In the genomic region with DNA sequence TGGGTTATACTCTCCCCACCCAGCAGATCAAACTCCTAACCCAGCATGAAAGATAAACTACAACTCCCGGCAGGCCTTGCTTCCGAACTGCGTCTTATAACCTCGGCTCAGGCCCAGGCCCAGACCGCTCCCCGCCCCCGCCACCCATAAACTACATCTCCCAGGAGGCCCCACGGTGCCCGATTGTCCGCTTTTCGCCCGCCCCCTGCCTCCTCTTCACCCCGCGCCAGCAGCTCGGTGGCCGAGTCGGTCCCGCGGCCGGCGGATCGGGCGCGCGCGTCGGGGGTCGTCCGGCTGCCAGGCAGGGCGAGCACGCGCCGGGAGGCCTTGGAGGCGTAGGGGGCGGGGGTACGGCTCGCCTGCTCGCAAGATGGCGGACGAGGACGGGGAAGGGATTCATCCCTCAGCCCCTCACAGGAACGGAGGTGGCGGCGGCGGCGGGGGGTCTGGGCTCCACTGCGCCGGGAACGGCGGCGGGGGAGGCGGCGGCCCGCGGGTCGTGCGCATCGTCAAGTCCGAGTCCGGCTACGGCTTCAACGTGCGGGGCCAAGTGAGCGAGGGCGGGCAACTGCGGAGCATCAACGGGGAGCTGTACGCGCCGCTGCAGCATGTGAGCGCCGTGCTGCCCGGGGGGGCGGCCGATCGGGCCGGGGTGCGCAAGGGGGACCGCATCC, we compare ENCODE assay signal across 1 cellular context.
TF ChIP-seq lines count a peak whose summit lies in the region.

A gene (plus strand): TSS at position 219 of the 674 bp plus-strand sequence. CDS start 152 bp downstream, at position 371.

TF ChIP-seq in GM12878, 131 proteins besides CTCF, POLR2A, EP300 and RAD21 (continued from another document and continues in another):
- TF ChIP-seq, protein P1, sequence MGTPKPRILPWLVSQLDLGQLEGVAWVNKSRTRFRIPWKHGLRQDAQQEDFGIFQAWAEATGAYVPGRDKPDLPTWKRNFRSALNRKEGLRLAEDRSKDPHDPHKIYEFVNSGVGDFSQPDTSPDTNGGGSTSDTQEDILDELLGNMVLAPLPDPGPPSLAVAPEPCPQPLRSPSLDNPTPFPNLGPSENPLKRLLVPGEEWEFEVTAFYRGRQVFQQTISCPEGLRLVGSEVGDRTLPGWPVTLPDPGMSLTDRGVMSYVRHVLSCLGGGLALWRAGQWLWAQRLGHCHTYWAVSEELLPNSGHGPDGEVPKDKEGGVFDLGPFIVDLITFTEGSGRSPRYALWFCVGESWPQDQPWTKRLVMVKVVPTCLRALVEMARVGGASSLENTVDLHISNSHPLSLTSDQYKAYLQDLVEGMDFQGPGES (IDR thresholded peaks at IDR 0.05): peak; percentile 36; the same call in 1 of the 2 replicates
- TF ChIP-seq HDGF (IDR thresholded peaks at IDR 0.05) (no peak), TAF1 (IDR thresholded peaks at IDR 0.05; ENCODE audit: borderline replicate concordance, low read depth, low read length) (peak; percentile 48; the same call in 1 of the 2 replicates), JUND (IDR thresholded peaks at IDR 0.05; ENCODE audit: low read depth, low read length) (no peak), SMAD1 (IDR thresholded peaks at IDR 0.05; ENCODE audit: low read depth, partially characterized antibody) (no peak), RUNX3 (IDR thresholded peaks at IDR 0.05; ENCODE audit: low read length) (peak; percentile 59), IKZF2 (IDR thresholded peaks at IDR 0.05) (no peak), WRNIP1 (IDR thresholded peaks at IDR 0.05; ENCODE audit: borderline replicate concordance, low read depth, low read length) (no peak), BACH1 (IDR thresholded peaks at IDR 0.05; ENCODE audit: borderline replicate concordance) (peak; percentile 59; the same call in 1 of the 2 replicates), SUPT20H (IDR thresholded peaks at IDR 0.05; ENCODE audit: borderline replicate concordance, control insufficient read depth, low read depth, low read length) (no peak), CREB1 (IDR thresholded peaks at IDR 0.05; ENCODE audit: low read depth) (peak; percentile 92), PAX5 (IDR thresholded peaks at IDR 0.05; ENCODE audit: borderline replicate concordance, low read depth, low read length) (0 out of 2 replicates have a peak, but pooled peaks have one; percentile 6), NR2F1 (conservative IDR thresholded peaks at IDR 0.05) (peak; percentile 56), FOS (IDR thresholded peaks at IDR 0.05; ENCODE audit: borderline replicate concordance, extremely low read depth, insufficient read length) (no peak), MXI1 (IDR thresholded peaks at IDR 0.05; ENCODE audit: low read depth, low read length) (no peak), TARDBP (IDR thresholded peaks at IDR 0.05; ENCODE audit: borderline replicate concordance) (peak; percentile 94), KDM1A (IDR thresholded peaks at IDR 0.05; ENCODE audit: borderline replicate concordance) (no peak), FOXM1 (IDR thresholded peaks at IDR 0.05; ENCODE audit: low read depth, low read length) (no peak), MTA2 (IDR thresholded peaks at IDR 0.05; ENCODE audit: low read depth) (no peak), BMI1 (IDR thresholded peaks at IDR 0.05; ENCODE audit: borderline replicate concordance) (no peak), ETV6 (conservative IDR thresholded peaks at IDR 0.05 in 1 of 2, IDR thresholded peaks at IDR 0.05 in 1 of 2; ENCODE audit: borderline replicate concordance in 1 of 2, low read depth in 1 of 2) (no peak), TCF12 (IDR thresholded peaks at IDR 0.05; ENCODE audit: low read depth, low read length) (peak; percentile 51; the same call in 1 of the 2 replicates), RCOR1 (conservative IDR thresholded peaks at IDR 0.05; ENCODE audit: low read depth, low read length) (no peak), RBBP5 (conservative IDR thresholded peaks at IDR 0.05) (no peak), YY1 (IDR thresholded peaks at IDR 0.05; ENCODE audit: low read depth, low read length) (peak; percentile 93), PML (IDR thresholded peaks at IDR 0.05; ENCODE audit: low read length) (no peak), SIX5 (IDR thresholded peaks at IDR 0.05; ENCODE audit: low read depth, low read length, severe bottlenecking) (peak; percentile 97), SP1 (IDR thresholded peaks at IDR 0.05; ENCODE audit: low read depth, low read length) (peak; percentile 25), SREBF1 (IDR thresholded peaks at IDR 0.05; ENCODE audit: low read length) (peak; percentile 83), SUZ12 (IDR thresholded peaks at IDR 0.05; ENCODE audit: unreplicated experiment) (no peak), BCL11A (IDR thresholded peaks at IDR 0.05; ENCODE audit: low read depth, low read length) (no peak), MTA3 (IDR thresholded peaks at IDR 0.05; ENCODE audit: borderline replicate concordance, low read length) (no peak), TCF3 (IDR thresholded peaks at IDR 0.05; ENCODE audit: borderline replicate concordance, insufficient read depth, low read depth, low read length) (no peak)
- TF ChIP-seq, protein P2, sequence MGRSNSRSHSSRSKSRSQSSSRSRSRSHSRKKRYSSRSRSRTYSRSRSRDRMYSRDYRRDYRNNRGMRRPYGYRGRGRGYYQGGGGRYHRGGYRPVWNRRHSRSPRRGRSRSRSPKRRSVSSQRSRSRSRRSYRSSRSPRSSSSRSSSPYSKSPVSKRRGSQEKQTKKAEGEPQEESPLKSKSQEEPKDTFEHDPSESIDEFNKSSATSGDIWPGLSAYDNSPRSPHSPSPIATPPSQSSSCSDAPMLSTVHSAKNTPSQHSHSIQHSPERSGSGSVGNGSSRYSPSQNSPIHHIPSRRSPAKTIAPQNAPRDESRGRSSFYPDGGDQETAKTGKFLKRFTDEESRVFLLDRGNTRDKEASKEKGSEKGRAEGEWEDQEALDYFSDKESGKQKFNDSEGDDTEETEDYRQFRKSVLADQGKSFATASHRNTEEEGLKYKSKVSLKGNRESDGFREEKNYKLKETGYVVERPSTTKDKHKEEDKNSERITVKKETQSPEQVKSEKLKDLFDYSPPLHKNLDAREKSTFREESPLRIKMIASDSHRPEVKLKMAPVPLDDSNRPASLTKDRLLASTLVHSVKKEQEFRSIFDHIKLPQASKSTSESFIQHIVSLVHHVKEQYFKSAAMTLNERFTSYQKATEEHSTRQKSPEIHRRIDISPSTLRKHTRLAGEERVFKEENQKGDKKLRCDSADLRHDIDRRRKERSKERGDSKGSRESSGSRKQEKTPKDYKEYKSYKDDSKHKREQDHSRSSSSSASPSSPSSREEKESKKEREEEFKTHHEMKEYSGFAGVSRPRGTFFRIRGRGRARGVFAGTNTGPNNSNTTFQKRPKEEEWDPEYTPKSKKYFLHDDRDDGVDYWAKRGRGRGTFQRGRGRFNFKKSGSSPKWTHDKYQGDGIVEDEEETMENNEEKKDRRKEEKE (IDR thresholded peaks at IDR 0.05): no peak
- TF ChIP-seq, protein P3, sequence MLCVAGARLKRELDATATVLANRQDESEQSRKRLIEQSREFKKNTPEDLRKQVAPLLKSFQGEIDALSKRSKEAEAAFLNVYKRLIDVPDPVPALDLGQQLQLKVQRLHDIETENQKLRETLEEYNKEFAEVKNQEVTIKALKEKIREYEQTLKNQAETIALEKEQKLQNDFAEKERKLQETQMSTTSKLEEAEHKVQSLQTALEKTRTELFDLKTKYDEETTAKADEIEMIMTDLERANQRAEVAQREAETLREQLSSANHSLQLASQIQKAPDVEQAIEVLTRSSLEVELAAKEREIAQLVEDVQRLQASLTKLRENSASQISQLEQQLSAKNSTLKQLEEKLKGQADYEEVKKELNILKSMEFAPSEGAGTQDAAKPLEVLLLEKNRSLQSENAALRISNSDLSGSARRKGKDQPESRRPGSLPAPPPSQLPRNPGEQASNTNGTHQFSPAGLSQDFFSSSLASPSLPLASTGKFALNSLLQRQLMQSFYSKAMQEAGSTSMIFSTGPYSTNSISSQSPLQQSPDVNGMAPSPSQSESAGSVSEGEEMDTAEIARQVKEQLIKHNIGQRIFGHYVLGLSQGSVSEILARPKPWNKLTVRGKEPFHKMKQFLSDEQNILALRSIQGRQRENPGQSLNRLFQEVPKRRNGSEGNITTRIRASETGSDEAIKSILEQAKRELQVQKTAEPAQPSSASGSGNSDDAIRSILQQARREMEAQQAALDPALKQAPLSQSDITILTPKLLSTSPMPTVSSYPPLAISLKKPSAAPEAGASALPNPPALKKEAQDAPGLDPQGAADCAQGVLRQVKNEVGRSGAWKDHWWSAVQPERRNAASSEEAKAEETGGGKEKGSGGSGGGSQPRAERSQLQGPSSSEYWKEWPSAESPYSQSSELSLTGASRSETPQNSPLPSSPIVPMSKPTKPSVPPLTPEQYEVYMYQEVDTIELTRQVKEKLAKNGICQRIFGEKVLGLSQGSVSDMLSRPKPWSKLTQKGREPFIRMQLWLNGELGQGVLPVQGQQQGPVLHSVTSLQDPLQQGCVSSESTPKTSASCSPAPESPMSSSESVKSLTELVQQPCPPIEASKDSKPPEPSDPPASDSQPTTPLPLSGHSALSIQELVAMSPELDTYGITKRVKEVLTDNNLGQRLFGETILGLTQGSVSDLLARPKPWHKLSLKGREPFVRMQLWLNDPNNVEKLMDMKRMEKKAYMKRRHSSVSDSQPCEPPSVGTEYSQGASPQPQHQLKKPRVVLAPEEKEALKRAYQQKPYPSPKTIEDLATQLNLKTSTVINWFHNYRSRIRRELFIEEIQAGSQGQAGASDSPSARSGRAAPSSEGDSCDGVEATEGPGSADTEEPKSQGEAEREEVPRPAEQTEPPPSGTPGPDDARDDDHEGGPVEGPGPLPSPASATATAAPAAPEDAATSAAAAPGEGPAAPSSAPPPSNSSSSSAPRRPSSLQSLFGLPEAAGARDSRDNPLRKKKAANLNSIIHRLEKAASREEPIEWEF (IDR thresholded peaks at IDR 0.05; ENCODE audit: insufficient replicate concordance, low read depth, low read length): no peak
- TF ChIP-seq, protein P4, sequence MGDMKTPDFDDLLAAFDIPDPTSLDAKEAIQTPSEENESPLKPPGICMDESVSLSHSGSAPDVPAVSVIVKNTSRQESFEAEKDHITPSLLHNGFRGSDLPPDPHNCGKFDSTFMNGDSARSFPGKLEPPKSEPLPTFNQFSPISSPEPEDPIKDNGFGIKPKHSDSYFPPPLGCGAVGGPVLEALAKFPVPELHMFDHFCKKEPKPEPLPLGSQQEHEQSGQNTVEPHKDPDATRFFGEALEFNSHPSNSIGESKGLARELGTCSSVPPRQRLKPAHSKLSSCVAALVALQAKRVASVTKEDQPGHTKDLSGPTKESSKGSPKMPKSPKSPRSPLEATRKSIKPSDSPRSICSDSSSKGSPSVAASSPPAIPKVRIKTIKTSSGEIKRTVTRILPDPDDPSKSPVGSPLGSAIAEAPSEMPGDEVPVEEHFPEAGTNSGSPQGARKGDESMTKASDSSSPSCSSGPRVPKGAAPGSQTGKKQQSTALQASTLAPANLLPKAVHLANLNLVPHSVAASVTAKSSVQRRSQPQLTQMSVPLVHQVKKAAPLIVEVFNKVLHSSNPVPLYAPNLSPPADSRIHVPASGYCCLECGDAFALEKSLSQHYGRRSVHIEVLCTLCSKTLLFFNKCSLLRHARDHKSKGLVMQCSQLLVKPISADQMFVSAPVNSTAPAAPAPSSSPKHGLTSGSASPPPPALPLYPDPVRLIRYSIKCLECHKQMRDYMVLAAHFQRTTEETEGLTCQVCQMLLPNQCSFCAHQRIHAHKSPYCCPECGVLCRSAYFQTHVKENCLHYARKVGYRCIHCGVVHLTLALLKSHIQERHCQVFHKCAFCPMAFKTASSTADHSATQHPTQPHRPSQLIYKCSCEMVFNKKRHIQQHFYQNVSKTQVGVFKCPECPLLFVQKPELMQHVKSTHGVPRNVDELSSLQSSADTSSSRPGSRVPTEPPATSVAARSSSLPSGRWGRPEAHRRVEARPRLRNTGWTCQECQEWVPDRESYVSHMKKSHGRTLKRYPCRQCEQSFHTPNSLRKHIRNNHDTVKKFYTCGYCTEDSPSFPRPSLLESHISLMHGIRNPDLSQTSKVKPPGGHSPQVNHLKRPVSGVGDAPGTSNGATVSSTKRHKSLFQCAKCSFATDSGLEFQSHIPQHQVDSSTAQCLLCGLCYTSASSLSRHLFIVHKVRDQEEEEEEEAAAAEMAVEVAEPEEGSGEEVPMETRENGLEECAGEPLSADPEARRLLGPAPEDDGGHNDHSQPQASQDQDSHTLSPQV (IDR thresholded peaks at IDR 0.05): peak; percentile 36; the same call in 1 of the 2 replicates
- TF ChIP-seq, protein P5, sequence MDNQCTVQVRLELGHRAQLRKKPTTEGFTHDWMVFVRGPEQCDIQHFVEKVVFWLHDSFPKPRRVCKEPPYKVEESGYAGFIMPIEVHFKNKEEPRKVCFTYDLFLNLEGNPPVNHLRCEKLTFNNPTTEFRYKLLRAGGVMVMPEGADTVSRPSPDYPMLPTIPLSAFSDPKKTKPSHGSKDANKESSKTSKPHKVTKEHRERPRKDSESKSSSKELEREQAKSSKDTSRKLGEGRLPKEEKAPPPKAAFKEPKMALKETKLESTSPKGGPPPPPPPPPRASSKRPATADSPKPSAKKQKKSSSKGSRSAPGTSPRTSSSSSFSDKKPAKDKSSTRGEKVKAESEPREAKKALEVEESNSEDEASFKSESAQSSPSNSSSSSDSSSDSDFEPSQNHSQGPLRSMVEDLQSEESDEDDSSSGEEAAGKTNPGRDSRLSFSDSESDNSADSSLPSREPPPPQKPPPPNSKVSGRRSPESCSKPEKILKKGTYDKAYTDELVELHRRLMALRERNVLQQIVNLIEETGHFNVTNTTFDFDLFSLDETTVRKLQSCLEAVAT (IDR thresholded peaks at IDR 0.05): no peak
- TF ChIP-seq, protein P6, sequence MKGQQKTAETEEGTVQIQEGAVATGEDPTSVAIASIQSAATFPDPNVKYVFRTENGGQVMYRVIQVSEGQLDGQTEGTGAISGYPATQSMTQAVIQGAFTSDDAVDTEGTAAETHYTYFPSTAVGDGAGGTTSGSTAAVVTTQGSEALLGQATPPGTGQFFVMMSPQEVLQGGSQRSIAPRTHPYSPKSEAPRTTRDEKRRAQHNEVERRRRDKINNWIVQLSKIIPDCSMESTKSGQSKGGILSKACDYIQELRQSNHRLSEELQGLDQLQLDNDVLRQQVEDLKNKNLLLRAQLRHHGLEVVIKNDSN (IDR thresholded peaks at IDR 0.05; ENCODE audit: borderline replicate concordance, extremely low read length, insufficient read depth, low read depth, low read length): no peak
- TF ChIP-seq, protein P7, sequence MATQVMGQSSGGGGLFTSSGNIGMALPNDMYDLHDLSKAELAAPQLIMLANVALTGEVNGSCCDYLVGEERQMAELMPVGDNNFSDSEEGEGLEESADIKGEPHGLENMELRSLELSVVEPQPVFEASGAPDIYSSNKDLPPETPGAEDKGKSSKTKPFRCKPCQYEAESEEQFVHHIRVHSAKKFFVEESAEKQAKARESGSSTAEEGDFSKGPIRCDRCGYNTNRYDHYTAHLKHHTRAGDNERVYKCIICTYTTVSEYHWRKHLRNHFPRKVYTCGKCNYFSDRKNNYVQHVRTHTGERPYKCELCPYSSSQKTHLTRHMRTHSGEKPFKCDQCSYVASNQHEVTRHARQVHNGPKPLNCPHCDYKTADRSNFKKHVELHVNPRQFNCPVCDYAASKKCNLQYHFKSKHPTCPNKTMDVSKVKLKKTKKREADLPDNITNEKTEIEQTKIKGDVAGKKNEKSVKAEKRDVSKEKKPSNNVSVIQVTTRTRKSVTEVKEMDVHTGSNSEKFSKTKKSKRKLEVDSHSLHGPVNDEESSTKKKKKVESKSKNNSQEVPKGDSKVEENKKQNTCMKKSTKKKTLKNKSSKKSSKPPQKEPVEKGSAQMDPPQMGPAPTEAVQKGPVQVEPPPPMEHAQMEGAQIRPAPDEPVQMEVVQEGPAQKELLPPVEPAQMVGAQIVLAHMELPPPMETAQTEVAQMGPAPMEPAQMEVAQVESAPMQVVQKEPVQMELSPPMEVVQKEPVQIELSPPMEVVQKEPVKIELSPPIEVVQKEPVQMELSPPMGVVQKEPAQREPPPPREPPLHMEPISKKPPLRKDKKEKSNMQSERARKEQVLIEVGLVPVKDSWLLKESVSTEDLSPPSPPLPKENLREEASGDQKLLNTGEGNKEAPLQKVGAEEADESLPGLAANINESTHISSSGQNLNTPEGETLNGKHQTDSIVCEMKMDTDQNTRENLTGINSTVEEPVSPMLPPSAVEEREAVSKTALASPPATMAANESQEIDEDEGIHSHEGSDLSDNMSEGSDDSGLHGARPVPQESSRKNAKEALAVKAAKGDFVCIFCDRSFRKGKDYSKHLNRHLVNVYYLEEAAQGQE (IDR thresholded peaks at IDR 0.05; ENCODE audit: low read depth, low read length): no peak
